In the genomic region with DNA sequence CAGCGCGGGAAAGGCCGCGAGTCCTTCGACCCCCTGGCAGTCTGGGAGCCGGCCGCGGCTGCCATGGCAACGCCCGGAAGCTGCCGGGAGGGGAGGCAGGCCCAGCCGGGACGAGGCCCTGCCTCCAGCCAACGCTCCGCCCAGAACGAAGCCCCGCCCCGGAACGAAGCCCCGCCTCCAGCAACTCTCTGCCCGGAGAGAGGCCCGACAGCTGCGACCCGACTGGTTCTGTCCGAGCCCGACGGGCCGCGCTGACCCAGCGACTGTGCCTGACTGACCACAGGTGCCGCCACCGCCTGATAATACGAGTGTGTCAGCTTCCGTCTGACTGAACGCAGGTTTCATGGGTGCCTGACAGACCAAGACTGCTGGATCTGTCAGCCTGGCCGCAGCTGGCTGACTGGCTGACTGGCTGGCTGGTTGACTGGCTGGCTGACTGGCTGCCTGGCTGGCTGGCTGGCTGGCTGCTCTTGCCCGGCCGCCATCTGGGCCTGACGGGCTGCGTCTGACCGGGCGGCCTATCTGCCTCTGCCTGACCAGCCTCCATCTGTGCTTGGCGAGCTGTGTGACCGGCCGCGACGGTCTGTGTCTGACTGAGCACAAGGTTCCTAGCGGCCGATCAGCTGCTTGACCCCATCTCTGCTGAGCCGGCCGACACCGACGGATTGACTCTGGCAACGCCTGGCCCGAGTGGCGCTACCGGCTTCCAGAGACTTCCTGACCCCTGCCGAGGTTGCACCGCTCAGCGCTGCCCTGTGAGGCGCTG, we compare ENCODE assay signal across 8 cellular contexts.
DNase-seq lines count a peak whose midpoint lies in the region; ATAC-seq and TF ChIP-seq lines count a peak whose summit lies in the region.

No MANE protein-coding gene starts in this region.

- no peaks in the 10 kb centered on the region for H3K36me3 ChIP-seq in psoas muscle (ENCODE audit: insufficient read depth in 1 of 2, low read depth in 1 of 2)
- H3K36me3 ChIP-seq in urinary bladder (ENCODE audit: insufficient read depth) = no peaks in the 10 kb centered on the region

- 1 to 4% (median 3%) methylated on average over 48 to 61 of the region's 61 CpGs for WGBS in psoas muscle, 3 donors
- 4% methylated on average over 61 of the region's 61 CpGs for WGBS in urinary bladder

- POLR2A ChIA-PET in T-cell (lab: Charles Lee) = no interaction called here

- CTCF ChIA-PET in T-cell (lab: Charles Lee) = interaction anchor here (0.6 to 0.9 kb wide), 2 partner anchors 28 to 111 kb away, joined by 3 read pairs; a partner anchor contains a TSS

- no peaks in the 10 kb centered on the region for H3K36me3 Mint-ChIP-seq in T-cell

- peak overlapping the region; percentile 88 for H3K27ac ChIP-seq in psoas muscle
- peak overlapping the region; percentile 60 for H3K27ac ChIP-seq in urinary bladder (ENCODE audit: low read depth)

- no peaks in the 10 kb centered on the region for H3K27me3 ChIP-seq in psoas muscle (ENCODE audit: insufficient read depth in 3 of 3, low read length in 2 of 3)

- peaks cover 4 to 10% (median 7%) of the 10 kb centered on the region in 3 donors for H3K4me1 Mint-ChIP-seq in T-cell

- DNase-seq in GM10266 (ENCODE audit: extremely low spot score) (peak; percentile 96), NCI-H1417 treated with DMSO at 0.1 percent for 48 hours (lab: John Stamatoyannopoulos, UW) (peak; percentile 80), T-cell (peak; percentile 65 to 98 (median 86)), amygdala (lab: John Stamatoyannopoulos, UW) (peak; percentile 30 to 96 (median 87)), left ventricle myocardium superior (peak; percentile 97), psoas muscle (peak; percentile 94 to 98)

- H3K9me3 Mint-ChIP-seq in T-cell = no peaks in the 10 kb centered on the region

- TF ChIP-seq CTCF in GM10266 (IDR thresholded peaks at IDR 0.05; ENCODE audit: control insufficient read depth, insufficient read depth, low read depth, missing control alignments) (no peak), psoas muscle (IDR thresholded peaks at IDR 0.05) (no peak)

- H3K27ac Mint-ChIP-seq in T-cell = peak overlapping the region in 1 of 2 donors; percentile 72

- H3K4me3 ChIP-seq in psoas muscle (peak overlapping the region; percentile 75), urinary bladder (ENCODE audit: low read depth, low read length) (peak overlapping the region; percentile 62)

- intact Hi-C loops in left ventricle myocardium superior (cut with micrococcal nuclease) (no loop called here), psoas muscle (cut with DNase I) (loop anchor here in 1 of 2 donors (5.0 kb wide), 1 partner anchor 72 kb away; no protein-coding TSS in a partner anchor)

- H3K9me3 ChIP-seq in psoas muscle = no peaks in the 10 kb centered on the region

- peak; percentile 92 for ATAC-seq in HG02642 (IDR thresholded peaks at IDR 0.05; ENCODE audit: poor library complexity, unreplicated experiment)
- ATAC-seq in T-cell (replicated peaks in 1 of 4) = peak; percentile 98 to 99 (median 98)
- ATAC-seq in left ventricle myocardium superior = peak; percentile 99
- peak; percentile 97 to 98 (median 98) for ATAC-seq in psoas muscle

- H3K4me1 ChIP-seq in psoas muscle (peaks cover 4% of the 10 kb centered on the region), urinary bladder (ENCODE audit: insufficient read depth) (no peaks in the 10 kb centered on the region)

- H3K4me3 Mint-ChIP-seq in T-cell = peak overlapping the region; percentile 81 to 85 (median 81)

- H3K27me3 Mint-ChIP-seq in T-cell = no peaks in the 10 kb centered on the region

Comparison
In these comparisons a context has a peak if more than half of its experiments do, and no peak if none do; other contexts are left out.
1. Peak in every context shown above with its lines: DNase-seq, ATAC-seq, H3K4me3 ChIP-seq and H3K27ac ChIP-seq.